Comparison of ENCODE assay signal across 8 cellular contexts in the genomic region with DNA sequence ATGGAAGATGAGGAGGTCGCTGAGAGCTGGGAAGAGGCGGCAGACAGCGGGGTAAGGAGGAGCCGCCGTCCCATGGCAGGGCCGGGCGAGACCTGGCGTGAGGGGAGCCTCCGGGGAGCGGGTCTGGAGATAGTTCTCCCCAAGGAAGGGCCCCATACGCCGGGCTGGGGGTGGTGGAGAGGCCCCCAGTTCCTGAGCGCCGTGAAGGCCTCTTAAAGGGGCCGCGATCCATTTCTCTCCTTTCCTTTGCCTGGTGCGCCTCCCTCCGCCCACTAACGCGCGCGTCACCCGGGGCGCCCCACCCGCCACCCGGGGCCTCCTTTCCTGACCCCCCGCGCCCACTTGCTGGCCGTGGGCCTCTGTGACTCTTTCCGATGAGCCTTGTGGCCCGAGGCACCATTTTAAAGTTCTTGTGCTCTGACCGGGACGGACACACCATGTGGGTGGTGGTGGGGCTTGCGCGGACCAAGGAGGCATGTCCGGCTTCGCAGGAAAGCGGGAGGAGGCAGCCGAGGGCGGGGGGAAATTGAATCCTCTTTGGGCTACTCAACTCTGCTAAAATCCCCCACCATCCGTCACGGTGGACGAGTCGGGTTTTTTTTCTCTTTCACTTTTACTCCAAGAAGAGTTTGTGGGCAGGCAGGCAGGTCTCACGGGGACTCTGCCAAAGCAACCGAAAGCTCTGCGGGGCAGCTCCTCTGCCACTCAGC. TPM values are rescaled to one million over a fixed set of nuclear protein-coding genes. Genes with fewer than 3 reads are reported as not detected.
DNase-seq lines count a peak whose midpoint lies in the region; ATAC-seq and TF ChIP-seq lines count a peak whose summit lies in the region.

No MANE protein-coding gene starts in this region.

- TF ChIP-seq POLR2A in IMR-90 (IDR thresholded peaks at IDR 0.05; ENCODE audit: low read depth, low read length), result peak; percentile 79
- TF ChIP-seq POLR2A in ovary (IDR thresholded peaks at IDR 0.05), result peak; percentile 95
- peak; percentile 68 to 69 for TF ChIP-seq POLR2A in thyroid gland (IDR thresholded peaks at IDR 0.05)

- H3K14ac ChIP-seq in IMR-90 (replicated peaks; ENCODE audit: low read depth, low read length), result peak overlapping the region; percentile 99

- H3K4me1 ChIP-seq in IMR-90 (ENCODE audit: control insufficient read depth, insufficient read depth, low read length), result no peaks in the 10 kb centered on the region; the same call in none of the 2 replicates
- H3K4me1 ChIP-seq in ovary (ENCODE audit: insufficient read depth), result peaks cover 8% of the 10 kb centered on the region
- peaks cover 17 to 28% of the 10 kb centered on the region in 2 donors for H3K4me1 ChIP-seq in thyroid gland

- TF ChIP-seq CTCF in IMR-90 (conservative IDR thresholded peaks at IDR 0.05; ENCODE audit: low read depth, low read length), result no peak
- no peak for TF ChIP-seq CTCF in glutamatergic neuron (IDR thresholded peaks at IDR 0.05; ENCODE audit: partially characterized antibody, unreplicated experiment)
- peak in 2 of 3 donors; percentile 20 to 33 for TF ChIP-seq CTCF in ovary (IDR thresholded peaks at IDR 0.05)
- TF ChIP-seq CTCF in thyroid gland (IDR thresholded peaks at IDR 0.05), result peak in 1 of 6 experiments; percentile 2

- 0% methylated on average over 9 of the region's 47 CpGs; no CpG with 5 or more reads in 1 of the 2 experiments for WGBS in IMR-90 (ENCODE audit: extremely low coverage in 2 of 2, insufficient read length in 1 of 2), 2 experiments
- whole genome bisulfite sequencing in ovary, 3 donors, result 0 to 1% (median 1%) methylated on average over 47 of the region's 47 CpGs
- WGBS in thyroid gland, 2 donors, result 0% methylated on average over 33 to 47 of the region's 47 CpGs

- intact Hi-C loops in IMR-90 (cut with micrococcal nuclease), result loop anchor here (5.0 kb wide), 1 partner anchor 160 kb away; no protein-coding TSS in a partner anchor
- intact Hi-C loops in ovary (cut with DNase I), result loop anchor here in 3 of 4 donors (10.0 kb wide), 2 partner anchors 163 to 173 kb away; no protein-coding TSS in a partner anchor
- intact Hi-C loops in thyroid gland (cut with DNase I), result no loop called here

- H3K9me1 ChIP-seq in IMR-90 (ENCODE audit: insufficient read depth, low read length), result 0 out of 2 replicates have a peak, but pooled peaks cover 3% of the 10 kb centered on the region

- H3K56ac ChIP-seq in IMR-90 (ENCODE audit: extremely low read depth, insufficient read depth, low read length), result peak overlapping the region; percentile 98

- H3K18ac ChIP-seq in IMR-90 (ENCODE audit: low read depth, low read length), result peak overlapping the region; percentile 89

- H3K4ac ChIP-seq in IMR-90 (ENCODE audit: low read depth, low read length), result peak overlapping the region; percentile 98

- no peak for TF ChIP-seq RAD21 in IMR-90 (IDR thresholded peaks at IDR 0.05; ENCODE audit: low read length)

- H3K4me1 Mint-ChIP-seq in glutamatergic neuron (ENCODE audit: low read depth, unreplicated experiment), result peaks cover 8% of the 10 kb centered on the region

- ATAC-seq in GM21515 (IDR thresholded peaks at IDR 0.05; ENCODE audit: unreplicated experiment), result peak; percentile 55
- ATAC-seq in IMR-90 (ENCODE audit: low read depth), result peak; percentile 85

- H3K79me1 ChIP-seq in IMR-90 (ENCODE audit: low read depth in 1 of 2, low read length in 2 of 2), result peaks cover 0 to 12% of the 10 kb centered on the region in 2 experiments; a peak in 2 of 4 replicates

- H3K27ac ChIP-seq in IMR-90 (ENCODE audit: insufficient read depth, low read length) (peak overlapping the region; percentile 96), ovary (peak overlapping the region; percentile 98 to 99), thyroid gland (peak overlapping the region; percentile 91 to 99 (median 99))

- H2BK15ac ChIP-seq in IMR-90 (ENCODE audit: low read depth, low read length), result peak overlapping the region; percentile 54; the same call in 1 of the 3 replicates

- H3K27me3 Mint-ChIP-seq in glutamatergic neuron (ENCODE audit: unreplicated experiment), result no peaks in the 10 kb centered on the region

- no peaks in the 10 kb centered on the region for H3K36me3 Mint-ChIP-seq in glutamatergic neuron (ENCODE audit: unreplicated experiment)

- POLR2A ChIA-PET in IMR-90 (lab: Charles Lee; ENCODE audit: unreplicated experiment), result interaction anchor here (0.6 kb wide), 3 partner anchors 11 to 511 kb away, joined by 3 to 9 read pairs (median 7); a partner anchor contains a TSS

- H3K4me3 ChIP-seq in IMR-90 (ENCODE audit: insufficient read depth, low read depth, low read length), result peak overlapping the region; percentile 88
- H3K4me3 ChIP-seq in ovary, result peak overlapping the region; percentile 82
- peak overlapping the region; percentile 34 to 86 (median 62) for H3K4me3 ChIP-seq in thyroid gland (replicated peaks in 1 of 3)

- no TSS peak for BruUV-seq in IMR-90 (replicated peaks; lab: Mats Ljungman, UMichigan)

- H3K27ac Mint-ChIP-seq in glutamatergic neuron (ENCODE audit: unreplicated experiment), result peak overlapping the region; percentile 86

- H2AK5ac ChIP-seq in IMR-90 (ENCODE audit: low read depth, low read length), result peak overlapping the region; percentile 96

- H3K4me3 Mint-ChIP-seq in glutamatergic neuron (ENCODE audit: unreplicated experiment), result peak overlapping the region; percentile 92

- peaks cover 5% of the 10 kb centered on the region for H4K20me1 ChIP-seq in IMR-90 (ENCODE audit: insufficient read depth, low read length)

- H4K5ac ChIP-seq in IMR-90 (ENCODE audit: low read depth, low read length), result peak overlapping the region; percentile 78

- in situ Hi-C loops in IMR-90 (cut with MboI; ENCODE audit: low sequenced_read_pairs), result no loop called here

- H3K4me2 ChIP-seq in IMR-90 (ENCODE audit: low read depth, low read length), result peak overlapping the region; percentile 98

- H3K36me3 ChIP-seq in IMR-90 (ENCODE audit: control insufficient read depth, insufficient read depth, low read length) (no peaks in the 10 kb centered on the region), ovary (no peaks in the 10 kb centered on the region), thyroid gland (no peaks in the 10 kb centered on the region)

- DNase-seq in DMS79 (lab: John Stamatoyannopoulos, UW), result peak; percentile 74
- peak; percentile 85 for DNase-seq in IMR-90
- peak; percentile 88 for DNase-seq in SHP77 treated with DMSO at 0.1 percent for 48 hours (lab: John Stamatoyannopoulos, UW)
- DNase-seq in activated naive CD4-positive, alpha-beta T cell treated with anti-CD3 and anti-CD28 coated beads, Interleukin-2, amount 50 U/mL, for 16 hours, result peak; percentile 88
- DNase-seq in glutamatergic neuron, result peak; percentile 67
- peak; percentile 79 to 87 (median 87) for DNase-seq in ovary
- DNase-seq in thyroid gland, result peak; percentile 86 to 88

- no peak for TF ChIP-seq EP300 in ovary (IDR thresholded peaks at IDR 0.05)

- peak overlapping the region; percentile 95 for H4K91ac ChIP-seq in IMR-90 (ENCODE audit: insufficient read depth, low read depth, low read length)

- peak overlapping the region; percentile 98 for H2BK5ac ChIP-seq in IMR-90 (ENCODE audit: low read depth, low read length, poor library complexity, severe bottlenecking)

- peak overlapping the region; percentile 66 to 87 for H4K8ac ChIP-seq in IMR-90 (ENCODE audit: low read depth in 2 of 2, low read length in 2 of 2)

- peak overlapping the region; percentile 98 for H2AFZ ChIP-seq in IMR-90 (replicated peaks; ENCODE audit: low read length, poor library complexity)

- CTCF ChIA-PET in IMR-90 (lab: Yijun Ruan, JAX), result interaction anchor here (0.6 kb wide), 1 partner anchor 21 kb away, joined by 9 read pairs; no protein-coding TSS in a partner anchor

- H3K9me3 ChIP-seq in IMR-90 (ENCODE audit: control insufficient read depth, insufficient read depth, low read length) (no peaks in the 10 kb centered on the region), ovary (no peaks in the 10 kb centered on the region), thyroid gland (no peaks in the 10 kb centered on the region)

- peak overlapping the region; percentile 90 for H3K9ac ChIP-seq in IMR-90 (ENCODE audit: low read depth, low read length)

- peak overlapping the region; percentile 78 for H2BK120ac ChIP-seq in IMR-90 (ENCODE audit: low read depth, low read length)

- dilution Hi-C loops in IMR-90 (cut with HindIII; ENCODE audit: low sequenced_read_pairs, unreplicated experiment), result no loop called here

- H3K9me3 Mint-ChIP-seq in glutamatergic neuron (ENCODE audit: unreplicated experiment), result no peaks in the 10 kb centered on the region

- H2AK9ac ChIP-seq in IMR-90 (replicated peaks; ENCODE audit: low read depth, low read length, poor library complexity), result peak overlapping the region; percentile 99

- peak overlapping the region; percentile 18; the same call in 1 of the 2 replicates for H2BK20ac ChIP-seq in IMR-90 (ENCODE audit: low read depth, low read length)

- H3K27me3 ChIP-seq in IMR-90 (ENCODE audit: control insufficient read depth, insufficient read depth, low read length) (no peaks in the 10 kb centered on the region), ovary (no peaks in the 10 kb centered on the region), thyroid gland (no peaks in the 10 kb centered on the region)

- peak overlapping the region; percentile 98 for H3K23ac ChIP-seq in IMR-90 (ENCODE audit: low read depth, low read length)

TF ChIP-seq in IMR-90, 13 proteins besides CTCF, POLR2A, EP300 and RAD21 (continues in another document):
- TF ChIP-seq SMC3 (IDR thresholded peaks at IDR 0.05; ENCODE audit: low read depth, low read length) (no peak; the same call in 1 of the 2 replicates), FOS (IDR thresholded peaks at IDR 0.05; ENCODE audit: low read depth, low read length) (no peak), CEBPB (IDR thresholded peaks at IDR 0.05; ENCODE audit: low read depth, low read length) (no peak), RCOR1 (IDR thresholded peaks at IDR 0.05; ENCODE audit: insufficient replicate concordance, low read length) (peak; percentile 26), RFX5 (IDR thresholded peaks at IDR 0.05; ENCODE audit: low read depth, low read length) (no peak), BHLHE40 (IDR thresholded peaks at IDR 0.05; ENCODE audit: low read depth, low read length) (0 out of 2 replicates have a peak, but pooled peaks have one; percentile 5)

RNA-seq across cellular contexts. Expression of a gene that starts 0.4 kb away (rescaled TPM):
- total RNA-seq in IMR-90 (2012; rRNA removed), result 104 and 119 TPM in 2 replicates
- polyA plus RNA-seq in IMR-90 (2012; rRNA removed), result 140 and 149 TPM in 2 replicates
- 98.0 and 110 TPM in 2 replicates for polyA plus RNA-seq in IMR-90 (2012; cell fraction: cytosol; rRNA removed)
- 71.0 and 75.7 TPM in 2 replicates for polyA plus RNA-seq in IMR-90 (2012; cell fraction: nucleus; rRNA removed; ENCODE audit: low replicate concordance)
- 64.5 TPM for total RNA-seq in glutamatergic neuron (ENCODE audit: unreplicated experiment)
- total RNA-seq in ovary, result 100 to 1,000 TPM in 5 of 7 donors, 10 to 100 TPM in 2; 45.3 to 152 (median 131) TPM
- polyA plus RNA-seq in ovary, result 10 to 100 TPM; 71.2 to 74.3 TPM
- total RNA-seq in thyroid gland, result 10 to 100 TPM; 59.4 to 82.8 (median 74.4) TPM

RNA-seq across cellular contexts. Expression of a gene that starts 15.1 kb away (rescaled TPM):
- 11.4 and 12.0 TPM in 2 replicates for total RNA-seq in IMR-90 (2012; rRNA removed)
- 18.8 and 19.6 TPM in 2 replicates for polyA plus RNA-seq in IMR-90 (2012; rRNA removed)
- polyA plus RNA-seq in IMR-90 (2012; cell fraction: cytosol; rRNA removed), result 14.5 and 15.0 TPM in 2 replicates
- polyA plus RNA-seq in IMR-90 (2012; cell fraction: nucleus; rRNA removed; ENCODE audit: low replicate concordance), result 24.6 and 26.4 TPM in 2 replicates
- 27.7 TPM for total RNA-seq in glutamatergic neuron (ENCODE audit: unreplicated experiment)
- total RNA-seq in ovary, result 10 to 100 TPM; 17.7 to 35.3 (median 23.6) TPM
- 10 to 100 TPM; 16.0 to 16.1 TPM for polyA plus RNA-seq in ovary
- total RNA-seq in thyroid gland, result 10 to 100 TPM; 24.3 to 41.9 (median 31.9) TPM

Comparison
In these comparisons a context has a peak if more than half of its experiments do, and no peak if none do; other contexts are left out.
1. Peak in every context shown above with its lines: DNase-seq, ATAC-seq, H3K4me3 ChIP-seq and H3K27ac ChIP-seq.
2. CTCF ChIP-seq: peak in ovary (2 of 3); none in IMR-90 (single experiment) and glutamatergic neuron (single experiment).